1 cellular context compared by ENCODE assay signal in the genomic region with DNA sequence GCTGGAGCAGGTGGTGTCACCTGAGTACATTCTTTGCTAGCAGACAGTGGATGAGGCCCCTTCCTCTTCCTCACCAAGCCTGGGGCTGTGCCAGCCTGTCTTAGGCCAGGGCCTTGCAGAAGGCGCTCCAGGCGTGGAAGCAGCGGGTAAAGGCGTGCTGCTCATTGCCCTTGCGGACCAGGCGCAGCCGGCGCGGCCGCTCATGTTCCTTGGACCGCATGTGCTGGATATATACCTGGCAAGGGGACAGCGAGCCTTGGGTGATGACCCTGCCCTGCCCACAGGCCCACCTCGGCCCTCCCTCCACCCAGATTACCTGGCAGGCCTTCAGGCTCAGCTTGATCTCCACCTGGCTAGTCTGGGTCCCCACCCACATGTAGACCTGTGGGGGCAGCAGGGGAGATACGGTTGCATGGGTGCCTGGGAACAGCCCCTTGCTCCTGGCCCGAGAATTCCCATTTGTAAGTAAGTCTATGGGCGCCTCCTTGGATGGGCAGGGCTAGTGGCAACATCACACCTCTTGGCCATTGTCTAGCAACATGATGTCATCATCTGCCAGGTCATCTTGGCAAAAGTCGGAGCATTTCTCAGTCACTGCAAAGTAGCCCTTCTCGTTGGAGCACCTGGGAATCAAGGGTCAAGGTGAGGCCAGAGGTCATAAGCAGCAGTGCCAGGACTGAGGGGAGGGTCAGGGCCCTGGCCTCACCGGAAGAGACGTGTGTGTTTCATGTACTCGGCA.
TF ChIP-seq lines count a peak whose summit lies in the region.

No MANE protein-coding gene starts in this region.

TF ChIP-seq in endothelial cell of umbilical vein, 7 proteins besides CTCF, POLR2A, EP300 and RAD21:
- TF ChIP-seq EZH2 (IDR thresholded peaks at IDR 0.05; ENCODE audit: borderline replicate concordance, low read depth, low read length, severe bottlenecking) (no peak), POLR2AphosphoS5 (IDR thresholded peaks at IDR 0.05; ENCODE audit: insufficient read depth, low read depth, low read length) (no peak), JUN (IDR thresholded peaks at IDR 0.05; ENCODE audit: borderline replicate concordance, insufficient read depth, insufficient read length, low read depth) (no peak)
TF ChIP-seq in endothelial cell of umbilical vein: peak in this region for 0.
